In genomic region chr7:139095194-139095659, GRCh38 we compare ENCODE assay signal across 9 cellular contexts. TPM values are rescaled to one million over a fixed set of nuclear protein-coding genes. Genes with fewer than 3 reads are reported as not detected.
A peak's percentile ranks its signal among the peaks of the same experiment; 100 is the strongest.
DNase-seq lines count a peak whose midpoint lies in the region; ATAC-seq and TF ChIP-seq lines count a peak whose summit lies in the region.
"Had no signal": no experiment of that assay in that cellular context is flagged by ENCODE, and none has a peak within 500 bp of the region (broad histone marks: within the 10 kb centered on the region; RNA-seq: fewer than 3 reads in every experiment).

No MANE protein-coding gene starts in this region.

- peak overlapping the region; percentile 88 to 97 (median 93) for H3K27ac Mint-ChIP-seq in CD4-positive, alpha-beta memory T cell
- peak overlapping the region; percentile 92 for H3K27ac Mint-ChIP-seq in activated CD4-positive, alpha-beta T cell treated with anti-CD3 and anti-CD28 coated beads for 36 hours

- H3K4me3 Mint-ChIP-seq in CD4-positive, alpha-beta memory T cell: peak overlapping the region; percentile 78 to 93 (median 88)
- H3K4me3 Mint-ChIP-seq in activated CD4-positive, alpha-beta T cell treated with anti-CD3 and anti-CD28 coated beads for 36 hours: peak overlapping the region; percentile 70

- no peaks in the 10 kb centered on the region for H3K27me3 Mint-ChIP-seq in CD4-positive, alpha-beta memory T cell
- H3K27me3 Mint-ChIP-seq in activated CD4-positive, alpha-beta T cell treated with anti-CD3 and anti-CD28 coated beads for 36 hours: no peaks in the 10 kb centered on the region

- CTCF ChIA-PET in CD4-positive, alpha-beta memory T cell (lab: Charles Lee; ENCODE audit: partially characterized antibody): interaction anchor here (0.8 to 5.7 kb wide), 17 partner anchors 8 to 78 kb away, joined by 3 to 70 read pairs (median 8); no protein-coding TSS in a partner anchor
- CTCF ChIA-PET in activated CD4-positive, alpha-beta T cell treated with anti-CD3 and anti-CD28 coated beads for 36 hours (lab: Charles Lee): interaction anchor here (0.6 to 3.2 kb wide), 13 partner anchors 8 to 227 kb away, joined by 3 to 32 read pairs (median 4); no protein-coding TSS in a partner anchor

- peak; percentile 91 to 96 (median 94) for DNase-seq in CD4-positive, alpha-beta memory T cell
- DNase-seq in HT-29 (ENCODE audit: low spot score): peak; percentile 11
- peak; percentile 80 for DNase-seq in activated CD4-positive, alpha-beta T cell treated with anti-CD3 and anti-CD28 coated beads for 36 hours
- DNase-seq in erythroblast (lab: John Stamatoyannopoulos, UW): peak; percentile 61 to 74
- peak; percentile 41 to 61 for DNase-seq in stimulated activated CD8-positive, alpha-beta memory T cell treated with anti-CD3 and anti-CD28 coated beads, Interleukin-4, amount 100 ng/mL, for 1 hour (ENCODE audit: low read depth in 2 of 2, low spot score in 1 of 2)
- DNase-seq in posterior vena cava (ENCODE audit: low spot score): no peak
- no peak for DNase-seq in anterior cingulate cortex (lab: John Stamatoyannopoulos, UW)

- no peaks in the 10 kb centered on the region for H3K27me3 ChIP-seq in CD4-positive, alpha-beta memory T cell (ENCODE audit: insufficient read depth, low read length)

- H3K9me3 ChIP-seq in CD4-positive, alpha-beta memory T cell (ENCODE audit: control insufficient read depth in 1 of 2, low read length in 2 of 2): no peaks in the 10 kb centered on the region
- H3K9me3 ChIP-seq: thoracic aorta had no signal

- H3K4me3 ChIP-seq in CD4-positive, alpha-beta memory T cell (ENCODE audit: low read length in 2 of 2): peak overlapping the region; percentile 34 to 39
- H3K4me3 ChIP-seq: thoracic aorta had no signal

- H3K27ac ChIP-seq in CD4-positive, alpha-beta memory T cell (ENCODE audit: low read depth, low read length): peak overlapping the region; percentile 61
- H3K27ac ChIP-seq: thoracic aorta had no signal

- POLR2A ChIA-PET in CD4-positive, alpha-beta memory T cell (lab: Charles Lee; ENCODE audit: partially characterized antibody): interaction anchor here (0.9 to 9.2 kb wide), 30 partner anchors 8 to 1082 kb away, joined by 3 to 248 read pairs (median 6); partner anchors contain the start of genes KDM7A, LUC7L2, UBN2 and ZC3HAV1
- POLR2A ChIA-PET in activated CD4-positive, alpha-beta T cell treated with anti-CD3 and anti-CD28 coated beads for 36 hours (lab: Charles Lee): interaction anchor here (0.5 to 2.4 kb wide), 16 partner anchors 9 to 541 kb away, joined by 3 to 27 read pairs (median 6); partner anchors contain the start of gene LUC7L2

- H3K4me1 Mint-ChIP-seq in CD4-positive, alpha-beta memory T cell: peaks cover 62 to 94% (median 78%) of the 10 kb centered on the region in 4 donors
- peaks cover 89% of the 10 kb centered on the region for H3K4me1 Mint-ChIP-seq in activated CD4-positive, alpha-beta T cell treated with anti-CD3 and anti-CD28 coated beads for 36 hours

- intact Hi-C loops in CD4-positive, alpha-beta memory T cell (cut with micrococcal nuclease): loop anchor here (1.0 to 10.0 kb wide), 5 partner anchors 10 to 1080 kb away; partner anchors contain the start of genes KDM7A, TRIM24 and ZC3HAV1
- intact Hi-C loops in activated CD4-positive, alpha-beta T cell treated with anti-CD3 and anti-CD28 coated beads for 36 hours (cut with DNase I, micrococcal nuclease): loop anchor here (1.0 kb wide), 4 partner anchors 9 to 245 kb away; partner anchors contain the start of gene ZC3HAV1 (in 2 of the 2)
- intact Hi-C loops in posterior vena cava (cut with DNase I): no loop called here

- no peaks in the 10 kb centered on the region for H3K9me3 Mint-ChIP-seq in CD4-positive, alpha-beta memory T cell
- H3K9me3 Mint-ChIP-seq in activated CD4-positive, alpha-beta T cell treated with anti-CD3 and anti-CD28 coated beads for 36 hours (ENCODE audit: low read depth): no peaks in the 10 kb centered on the region

- TF ChIP-seq POLR2A in erythroblast (IDR thresholded peaks at IDR 0.05; ENCODE audit: low read length): peak; percentile 50

- H3K36me3 ChIP-seq in CD4-positive, alpha-beta memory T cell (ENCODE audit: insufficient read depth, low read length): peaks cover 3% of the 10 kb centered on the region

- peaks cover 90% of the 10 kb centered on the region for H3K4me1 ChIP-seq in CD4-positive, alpha-beta memory T cell (ENCODE audit: insufficient read depth, low read length)

- H3K36me3 Mint-ChIP-seq in CD4-positive, alpha-beta memory T cell: peaks cover 51 to 73% of the 10 kb centered on the region in 2 donors
- H3K36me3 Mint-ChIP-seq in activated CD4-positive, alpha-beta T cell treated with anti-CD3 and anti-CD28 coated beads for 36 hours (ENCODE audit: low read depth): peaks cover 80% of the 10 kb centered on the region

- ATAC-seq in GM21381 (IDR thresholded peaks at IDR 0.05; ENCODE audit: unreplicated experiment): peak; percentile 99
- peak; percentile 88 for ATAC-seq in activated CD4-positive, alpha-beta T cell treated with anti-CD3 and anti-CD28 coated beads for 36 hours

RNA-seq across cellular contexts. Expression of gene ZC3HAV1, which starts 14.3 kb away (rescaled TPM):
- total RNA-seq in CD4-positive, alpha-beta memory T cell: 100 to 1,000 TPM; 154 to 159 TPM
- polyA plus RNA-seq in CD4-positive, alpha-beta memory T cell: 100 to 1,000 TPM; 150 to 169 TPM
- total RNA-seq in HT-29 (2014; rRNA removed; shearing (Covaris generic)): 35.9 and 38.2 TPM in 2 replicates
- total RNA-seq in activated CD4-positive, alpha-beta T cell treated with anti-CD3 and anti-CD28 coated beads for 36 hours: 100 to 1,000 TPM; 110 to 120 TPM
- 10 to 100 TPM; 26.8 TPM for total RNA-seq in posterior vena cava

RNA-seq across cellular contexts. Expression of gene ZC3HAV1L, which starts 59.4 kb away (rescaled TPM):
- 1 to 10 TPM; 3.8 to 4.6 TPM for total RNA-seq in CD4-positive, alpha-beta memory T cell
- polyA plus RNA-seq in CD4-positive, alpha-beta memory T cell: under 1 TPM in 1 of 2 donors, not detected in 1; 0.37 TPM
- total RNA-seq in HT-29 (2014; rRNA removed; shearing (Covaris generic)): 11.6 and 13.1 TPM in 2 replicates
- total RNA-seq in activated CD4-positive, alpha-beta T cell treated with anti-CD3 and anti-CD28 coated beads for 36 hours: 10 to 100 TPM; 19.8 to 23.2 TPM
- total RNA-seq in posterior vena cava: 10 to 100 TPM in 1 of 2 donors, 1 to 10 TPM in 1; 9.2 to 10.9 TPM

Comparison
In these comparisons a context has a peak if more than half of its experiments do, and no peak if none do; other contexts are left out.
1. DNase-seq: peak in CD4-positive, alpha-beta memory T cell (5 of 5), HT-29 (single experiment), activated CD4-positive, alpha-beta T cell treated with anti-CD3 and anti-CD28 coated beads for 36 hours (single experiment), erythroblast (2 of 2) and stimulated activated CD8-positive, alpha-beta memory T cell treated with anti-CD3 and anti-CD28 coated beads, Interleukin-4, amount 100 ng/mL, for 1 hour (2 of 2); none in posterior vena cava (single experiment) and anterior cingulate cortex (0 of 58).
2. intact Hi-C loops: an anchor here in CD4-positive, alpha-beta memory T cell (1.0 to 10.0 kb wide) and activated CD4-positive, alpha-beta T cell treated with anti-CD3 and anti-CD28 coated beads for 36 hours (1.0 kb wide); none called in posterior vena cava.